8 cellular contexts compared by ENCODE assay signal in genomic region chr9:105519711-105520369, GRCh38. TPM values are rescaled to one million over a fixed set of nuclear protein-coding genes. Genes with fewer than 3 reads are reported as not detected.
DNase-seq lines count a peak whose midpoint lies in the region; ATAC-seq and TF ChIP-seq lines count a peak whose summit lies in the region.
"Not testable (repeated sequence)": the region's sequence is repeated elsewhere in the genome, so short reads cannot be mapped to it uniquely, and the experiment has no call there.

No MANE protein-coding gene starts in this region.

- H3K4me3 Mint-ChIP-seq in nephron progenitor cell, result not testable (repeated sequence)

- H4K20me1 ChIP-seq in DND-41 (ENCODE audit: insufficient read depth, low read length), result not testable (repeated sequence)

- not testable (repeated sequence) for H3K27me3 Mint-ChIP-seq in nephron progenitor cell (ENCODE audit: low read depth, poor library complexity)

- not testable (repeated sequence) for H2AFZ ChIP-seq in DND-41 (ENCODE audit: low read depth, low read length)

- H3K9me3 ChIP-seq in DND-41 (ENCODE audit: insufficient read depth, low read length, severe bottlenecking); HUES64 (ENCODE audit: insufficient read depth, low read depth, low read length): not testable (repeated sequence)

- H3K79me2 ChIP-seq in DND-41 (ENCODE audit: insufficient read depth, low read length), result not testable (repeated sequence)

- H3K27me3 ChIP-seq in DND-41 (ENCODE audit: insufficient read depth, low read length, poor library complexity); HUES64 (ENCODE audit: insufficient read depth, low read length): not testable (repeated sequence)

- not testable (repeated sequence) for H3K4me1 Mint-ChIP-seq in nephron progenitor cell

- 94% methylated on average over 43 of the region's 43 CpGs for WGBS in HUES64

- TF ChIP-seq CTCF in DND-41 (IDR thresholded peaks at IDR 0.05; ENCODE audit: borderline replicate concordance, extremely low read depth, low read length, poor library complexity, severe bottlenecking); nephron progenitor cell (IDR thresholded peaks at IDR 0.05): not testable (repeated sequence)

- peaks cover 80% of the 10 kb centered on the region for H3K9me3 Mint-ChIP-seq in nephron progenitor cell

- H3K27ac Mint-ChIP-seq in nephron progenitor cell, result not testable (repeated sequence)

- peak overlapping the region in 1 of 2 experiments; percentile 38; a peak in 1 of 4 replicates for H3K4me3 ChIP-seq in DND-41 (ENCODE audit: low read depth in 1 of 2, low read length in 2 of 2)
- H3K4me3 ChIP-seq in HUES64 (ENCODE audit: low read length), result peak overlapping the region; percentile 39; the same call in 1 of the 2 replicates

- not testable (repeated sequence) for H3K4me2 ChIP-seq in DND-41 (ENCODE audit: insufficient read depth, low read length)

- H3K36me3 ChIP-seq in DND-41 (ENCODE audit: insufficient read depth, low read length), result not testable (repeated sequence)
- peaks cover 15% of the 10 kb centered on the region; the same call in 1 of the 2 replicates for H3K36me3 ChIP-seq in HUES64 (ENCODE audit: insufficient read depth, low read length)

- peak; percentile 83 for ATAC-seq in DND-41 (ENCODE audit: insufficient read depth, low read depth)
- ATAC-seq in GM21723 (IDR thresholded peaks at IDR 0.05; ENCODE audit: unreplicated experiment), result peak; percentile 67
- ATAC-seq in stimulated activated naive CD8-positive, alpha-beta T cell treated with anti-CD3 and anti-CD28 coated beads, Interleukin-15, Interleukin-2, amounts not matched to agents 100 U/mL and 50 U/mL, for 24 hours, result peak; percentile 87

- H3K9ac ChIP-seq in DND-41 (ENCODE audit: low read depth, low read length); HUES64 (ENCODE audit: low read depth, low read length): not testable (repeated sequence)

- not testable (repeated sequence) for H3K4me1 ChIP-seq in DND-41 (ENCODE audit: insufficient read depth, low read length); HUES64 (ENCODE audit: insufficient read depth, low read length)

- not testable (repeated sequence) for H3K27ac ChIP-seq in DND-41 (ENCODE audit: low read length); HUES64 (ENCODE audit: low read depth, low read length)

- peak; percentile 14 for DNase-seq in DND-41
- DNase-seq in UCSD-AML1 (lab: John Stamatoyannopoulos, UW; ENCODE audit: unreplicated experiment), result peak; percentile 24
- peak; percentile 34 for DNase-seq in activated naive CD4-positive, alpha-beta T cell treated with anti-CD3 and anti-CD28 coated beads, Interleukin-2, amount 50 U/mL, for 16 hours
- DNase-seq in glomerular visceral epithelial cell (ENCODE audit: extremely low spot score), result peak; percentile 25
- DNase-seq in nephron progenitor cell, result peak; percentile 54
- peak; percentile 40 for DNase-seq in stimulated activated naive CD8-positive, alpha-beta T cell treated with anti-CD3 and anti-CD28 coated beads, Interleukin-15, Interleukin-2, amounts not matched to agents 100 U/mL and 50 U/mL, for 24 hours

- peaks cover 95% of the 10 kb centered on the region for H3K36me3 Mint-ChIP-seq in nephron progenitor cell (ENCODE audit: low read depth)

RNA-seq across cellular contexts. Expression of gene FKTN, which starts 38.1 kb away (rescaled TPM):
- polyA plus RNA-seq in HUES64 (2013, experiment 1 of 2), result 9.3 TPM
- polyA plus RNA-seq in HUES64 (2013, experiment 2 of 2), result 10.2 TPM
